In the genomic region with DNA sequence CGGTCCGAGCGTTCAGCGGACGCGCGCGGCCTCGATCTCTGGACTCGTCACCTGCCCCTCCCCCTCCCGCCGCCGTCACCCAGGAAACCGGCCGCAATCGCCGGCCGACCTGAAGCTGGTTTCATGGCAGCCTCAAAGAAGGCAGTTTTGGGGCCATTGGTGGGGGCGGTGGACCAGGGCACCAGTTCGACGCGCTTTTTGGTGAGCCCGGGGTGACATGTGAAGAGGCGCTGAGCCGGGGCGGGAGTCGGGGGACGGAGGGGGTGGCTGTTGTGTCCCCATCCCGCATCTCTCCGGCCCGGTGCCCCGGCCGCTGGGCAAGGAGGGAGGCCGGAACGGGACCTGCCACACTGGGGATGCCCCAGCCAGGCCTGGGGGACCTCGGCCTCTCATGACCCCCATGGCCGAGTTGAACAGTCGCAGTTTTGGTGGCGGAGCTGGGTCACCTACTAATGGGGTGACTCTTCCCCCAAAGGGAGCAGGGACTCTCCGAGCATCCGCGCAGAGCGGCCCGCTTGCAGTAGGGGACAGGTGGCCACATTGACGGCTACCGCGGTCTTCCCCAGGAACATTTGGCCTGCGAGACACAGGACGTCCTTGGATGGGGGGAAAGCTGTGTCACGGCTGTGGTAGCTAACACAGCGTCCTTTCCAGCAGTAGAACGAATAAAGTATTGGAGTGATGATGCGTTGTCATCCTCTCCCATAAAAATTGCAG, we compare ENCODE assay signal across 8 cellular contexts. TPM values are rescaled to one million over a fixed set of nuclear protein-coding genes. Genes with fewer than 3 reads are reported as not detected.
A peak's percentile ranks its signal among the peaks of the same experiment; 100 is the strongest.
DNase-seq lines count a peak whose midpoint lies in the region; ATAC-seq and TF ChIP-seq lines count a peak whose summit lies in the region.

A gene (plus strand): TSS at position 9 of the 717 bp plus-strand sequence. CDS start 115 bp downstream, at position 124.

- H3K4me1 ChIP-seq in SK-N-SH (ENCODE audit: control insufficient read depth in 1 of 2, insufficient read depth in 2 of 2, low read depth in 1 of 2, low read length in 1 of 2) (no peaks in the 10 kb centered on the region; a peak in 1 of 4 replicates), colonic mucosa (no peaks in the 10 kb centered on the region), lung (ENCODE audit: control insufficient read depth in 2 of 2, insufficient read depth in 2 of 2, low read length in 2 of 2) (no peaks in the 10 kb centered on the region), suprapubic skin (peaks cover 12% of the 10 kb centered on the region)

- TF ChIP-seq POLR2A in suprapubic skin (IDR thresholded peaks at IDR 0.05): no peak

- H3K9ac ChIP-seq in SK-N-SH: peak within 1 kb of the TSS; percentile 60; the same call in 1 of the 2 replicates
- H3K9ac ChIP-seq in colonic mucosa (ENCODE audit: low read depth in 2 of 2, low read length in 2 of 2): peak within 1 kb of the TSS; percentile 72 to 76

- WGBS in SK-N-SH (ENCODE audit: low lambda C conversion rate): 14% methylated on average over 21 of the region's 53 CpGs
- WGBS in lung, 2 donors: 0 to 35% methylated on average over 23 to 53 of the region's 53 CpGs
- 50% methylated on average over 17 of the region's 53 CpGs for WGBS in suprapubic skin

- H3K9me2 ChIP-seq in SK-N-SH: no peaks in the 10 kb centered on the region; the same call in 1 of the 2 replicates

- H3K9me3 ChIP-seq in SK-N-SH (no peaks in the 10 kb centered on the region), colonic mucosa (no peaks in the 10 kb centered on the region), lung (ENCODE audit: control insufficient read depth in 2 of 2, insufficient read depth in 1 of 2, low read length in 1 of 2) (peaks cover 0 to 2% of the 10 kb centered on the region in 2 donors), suprapubic skin (no peaks in the 10 kb centered on the region)

- H2AFZ ChIP-seq in SK-N-SH (ENCODE audit: low read depth): peak within 1 kb of the TSS; percentile 79; the same call in 1 of the 2 replicates

- no peaks in the 10 kb centered on the region for H3K79me2 ChIP-seq in SK-N-SH (ENCODE audit: insufficient read depth)

- DNase-seq in A172 (ENCODE audit: low spot score) (peak; percentile 12), SK-N-SH (peak; percentile 48), colonic mucosa (no peak), lung (ENCODE audit: low spot score) (no peak), suprapubic skin (ENCODE audit: low spot score in 2 of 2) (peak in 1 of 2 donors; percentile 67), NCI-H526 treated with DMSO at 0.1 percent for 48 hours (lab: John Stamatoyannopoulos, UW) (no peak)

- H3K27me3 ChIP-seq in SK-N-SH (ENCODE audit: insufficient read depth) (no peaks in the 10 kb centered on the region), colonic mucosa (no peaks in the 10 kb centered on the region), lung (ENCODE audit: control insufficient read depth, insufficient read depth) (no peaks in the 10 kb centered on the region), suprapubic skin (no peaks in the 10 kb centered on the region)

- H3K4me3 ChIP-seq in SK-N-SH (ENCODE audit: low read depth in 2 of 2, low read length in 1 of 2) (peak within 1 kb of the TSS; percentile 62 to 65), colonic mucosa (peak within 1 kb of the TSS; percentile 46), lung (peak within 1 kb of the TSS; percentile 39), suprapubic skin (peak within 1 kb of the TSS; percentile 63)

- ATAC-seq in GM18502 (IDR thresholded peaks at IDR 0.05; ENCODE audit: poor library complexity, unreplicated experiment) (peak; percentile 7), HG02981 (IDR thresholded peaks at IDR 0.05; ENCODE audit: unreplicated experiment) (peak; percentile 3), lung (ENCODE audit: insufficient read depth, low FRiP score) (peak; percentile 4)

- CTCF ChIA-PET in SK-N-SH (lab: Yijun Ruan, JAX): interaction anchor here (0.7 to 1.4 kb wide), 3 partner anchors 18 to 140 kb away, joined by 3 to 4 read pairs (median 3); no protein-coding TSS in a partner anchor

- peak within 1 kb of the TSS; percentile 76 for H3K4me2 ChIP-seq in SK-N-SH

- TF ChIP-seq EP300 in SK-N-SH (IDR thresholded peaks at IDR 0.05; ENCODE audit: borderline replicate concordance in 1 of 2, low read depth in 1 of 2, low read length in 1 of 2) (no peak), suprapubic skin (IDR thresholded peaks at IDR 0.05) (no peak)

- no peaks in the 10 kb centered on the region for H4K20me1 ChIP-seq in SK-N-SH (ENCODE audit: insufficient read depth)

- TF ChIP-seq RAD21 in SK-N-SH (IDR thresholded peaks at IDR 0.05; ENCODE audit: low read length): no peak

- POLR2A ChIA-PET in SK-N-SH (lab: Yijun Ruan, JAX): no interaction called here

- intact Hi-C loops in colonic mucosa (cut with DNase I): no loop called here

- H3F3A ChIP-seq in SK-N-SH (replicated peaks; ENCODE audit: insufficient read depth): no peaks in the 10 kb centered on the region

- H3K27ac ChIP-seq in SK-N-SH (ENCODE audit: low read depth in 2 of 2, low read length in 1 of 2): peak within 1 kb of the TSS; percentile 43 to 47; a peak in 2 of 4 replicates
- peak within 1 kb of the TSS; percentile 72 for H3K27ac ChIP-seq in colonic mucosa
- peak within 1 kb of the TSS; percentile 78 to 83 for H3K27ac ChIP-seq in lung (ENCODE audit: low read depth in 1 of 2, low read length in 1 of 2)
- H3K27ac ChIP-seq in suprapubic skin: peak within 1 kb of the TSS; percentile 72

- H3K36me3 ChIP-seq in SK-N-SH (replicated peaks in 1 of 2; ENCODE audit: control insufficient read depth in 1 of 2, insufficient read depth in 2 of 2, low read length in 1 of 2): no peaks in the 10 kb centered on the region
- H3K36me3 ChIP-seq in colonic mucosa: no peaks in the 10 kb centered on the region
- no peaks in the 10 kb centered on the region for H3K36me3 ChIP-seq in lung (ENCODE audit: control insufficient read depth in 2 of 2, insufficient read depth in 2 of 2, low read length in 2 of 2)
- H3K36me3 ChIP-seq in suprapubic skin: no peaks in the 10 kb centered on the region

- TF ChIP-seq CTCF in SK-N-SH (IDR thresholded peaks at IDR 0.05) (no peak), colonic mucosa (IDR thresholded peaks at IDR 0.05) (no peak), lung (IDR thresholded peaks at IDR 0.05; ENCODE audit: control extremely low read depth, extremely low read depth) (no peak), suprapubic skin (IDR thresholded peaks at IDR 0.05) (no peak)

TF ChIP-seq in SK-N-SH, 30 proteins besides CTCF, POLR2A, EP300 and RAD21:
- TF ChIP-seq YY1 (IDR thresholded peaks at IDR 0.05; ENCODE audit: low read depth) (no peak), JUND (IDR thresholded peaks at IDR 0.05) (no peak), EZH2phosphoT487 (IDR thresholded peaks at IDR 0.05; ENCODE audit: borderline replicate concordance, low read depth) (no peak), RFX5 (IDR thresholded peaks at IDR 0.05; ENCODE audit: low read length) (no peak), CHD2 (IDR thresholded peaks at IDR 0.05; ENCODE audit: low read length, partially characterized antibody) (no peak)

RNA-seq across cellular contexts. Expression of the gene that starts here (rescaled TPM):
- 13.8 and 17.6 TPM in 2 replicates for total RNA-seq in A172 (2014; rRNA removed; shearing (Covaris generic))
- polyA plus RNA-seq in SK-N-SH (2012; rRNA removed) (2.2 and 3.1 TPM in 2 replicates), lung (10 to 100 TPM; 20.2 to 84.0 TPM)
- polyA plus RNA-seq in SK-N-SH (2012; cell fraction: cytosol; rRNA removed): 2.6 and 2.8 TPM in 2 replicates
- polyA plus RNA-seq in SK-N-SH (2012; cell fraction: nucleus; rRNA removed): 2.2 and 4.8 TPM in 2 replicates
- total RNA-seq in colonic mucosa (10 to 100 TPM; 23.6 to 30.0 TPM), lung (10 to 100 TPM; 31.2 to 39.0 TPM), suprapubic skin (10 to 100 TPM in 1 of 4 donors, 1 to 10 TPM in 3; 6.2 to 10.1 (median 8.8) TPM)

Comparison
In these comparisons a context has a peak if more than half of its experiments do, and no peak if none do; other contexts are left out.
1. DNase-seq: peak in A172 (single experiment) and SK-N-SH (single experiment); none in colonic mucosa (single experiment), lung (single experiment) and NCI-H526 treated with DMSO at 0.1 percent for 48 hours (single experiment).
2. Peak in every context shown above with its lines, with median percentiles within 50 percentile points of each other: ATAC-seq, H3K27ac ChIP-seq and H3K4me3 ChIP-seq.